1 cellular context compared by ENCODE assay signal in genomic region chr22:25110846-25111578, GRCh38.
TF ChIP-seq lines count a peak whose summit lies in the region.

No MANE protein-coding gene starts in this region.

TF ChIP-seq in HepG2, 621 proteins besides CTCF, POLR2A, EP300 and RAD21 (continued from another document and continues in another):
- TF ChIP-seq ZNF768 (CRISPR knock-in tag; IDR thresholded peaks at IDR 0.05): peak; percentile 33; the same call in 1 of the 2 replicates
- no peak for TF ChIP-seq ZNF816 (CRISPR knock-in tag; IDR thresholded peaks at IDR 0.05; ENCODE audit: borderline replicate concordance)
- no peak for TF ChIP-seq ZNF652 (CRISPR knock-in tag; IDR thresholded peaks at IDR 0.05; ENCODE audit: borderline replicate concordance, low read depth)
- TF ChIP-seq ELF3 (CRISPR knock-in tag; IDR thresholded peaks at IDR 0.05): no peak; the same call in 1 of the 2 replicates
- no peak for TF ChIP-seq NFE2 (CRISPR knock-in tag; IDR thresholded peaks at IDR 0.05)
- TF ChIP-seq CERS6 (CRISPR knock-in tag; IDR thresholded peaks at IDR 0.05): no peak
- TF ChIP-seq, protein P1, sequence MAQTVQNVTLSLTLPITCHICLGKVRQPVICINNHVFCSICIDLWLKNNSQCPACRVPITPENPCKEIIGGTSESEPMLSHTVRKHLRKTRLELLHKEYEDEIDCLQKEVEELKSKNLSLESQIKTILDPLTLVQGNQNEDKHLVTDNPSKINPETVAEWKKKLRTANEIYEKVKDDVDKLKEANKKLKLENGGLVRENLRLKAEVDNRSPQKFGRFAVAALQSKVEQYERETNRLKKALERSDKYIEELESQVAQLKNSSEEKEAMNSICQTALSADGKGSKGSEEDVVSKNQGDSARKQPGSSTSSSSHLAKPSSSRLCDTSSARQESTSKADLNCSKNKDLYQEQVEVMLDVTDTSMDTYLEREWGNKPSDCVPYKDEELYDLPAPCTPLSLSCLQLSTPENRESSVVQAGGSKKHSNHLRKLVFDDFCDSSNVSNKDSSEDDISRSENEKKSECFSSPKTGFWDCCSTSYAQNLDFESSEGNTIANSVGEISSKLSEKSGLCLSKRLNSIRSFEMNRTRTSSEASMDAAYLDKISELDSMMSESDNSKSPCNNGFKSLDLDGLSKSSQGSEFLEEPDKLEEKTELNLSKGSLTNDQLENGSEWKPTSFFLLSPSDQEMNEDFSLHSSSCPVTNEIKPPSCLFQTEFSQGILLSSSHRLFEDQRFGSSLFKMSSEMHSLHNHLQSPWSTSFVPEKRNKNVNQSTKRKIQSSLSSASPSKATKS (CRISPR knock-in tag; IDR thresholded peaks at IDR 0.05): no peak
- TF ChIP-seq ZNF850 (CRISPR knock-in tag; conservative IDR thresholded peaks at IDR 0.05): no peak
- TF ChIP-seq, protein P2, sequence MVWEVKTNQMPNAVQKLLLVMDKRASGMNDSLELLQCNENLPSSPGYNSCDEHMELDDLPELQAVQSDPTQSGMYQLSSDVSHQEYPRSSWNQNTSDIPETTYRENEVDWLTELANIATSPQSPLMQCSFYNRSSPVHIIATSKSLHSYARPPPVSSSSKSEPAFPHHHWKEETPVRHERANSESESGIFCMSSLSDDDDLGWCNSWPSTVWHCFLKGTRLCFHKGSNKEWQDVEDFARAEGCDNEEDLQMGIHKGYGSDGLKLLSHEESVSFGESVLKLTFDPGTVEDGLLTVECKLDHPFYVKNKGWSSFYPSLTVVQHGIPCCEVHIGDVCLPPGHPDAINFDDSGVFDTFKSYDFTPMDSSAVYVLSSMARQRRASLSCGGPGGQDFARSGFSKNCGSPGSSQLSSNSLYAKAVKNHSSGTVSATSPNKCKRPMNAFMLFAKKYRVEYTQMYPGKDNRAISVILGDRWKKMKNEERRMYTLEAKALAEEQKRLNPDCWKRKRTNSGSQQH (CRISPR knock-in tag; IDR thresholded peaks at IDR 0.05; ENCODE audit: low read depth): no peak
- TF ChIP-seq, protein P3, sequence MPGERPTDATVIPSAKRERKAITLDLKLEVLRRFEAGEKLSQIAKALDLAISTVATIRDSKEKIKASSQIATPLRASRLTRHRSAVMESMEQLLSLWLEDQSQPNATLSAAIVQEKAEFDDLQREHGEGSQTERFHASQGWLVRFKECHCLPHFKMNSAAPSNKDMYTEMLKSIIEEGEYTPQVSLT (CRISPR knock-in tag; IDR thresholded peaks at IDR 0.05; ENCODE audit: borderline replicate concordance, low read depth): no peak
- TF ChIP-seq ZNF530 (CRISPR knock-in tag; IDR thresholded peaks at IDR 0.05; ENCODE audit: low read depth): no peak
- TF ChIP-seq BORCS8-MEF2B (CRISPR knock-in tag; IDR thresholded peaks at IDR 0.05): no peak
- no peak for TF ChIP-seq NONO (IDR thresholded peaks at IDR 0.05)
- peak; percentile 57; the same call in 1 of the 2 replicates for TF ChIP-seq NONO (CRISPR knock-in tag; conservative IDR thresholded peaks at IDR 0.05)
- TF ChIP-seq, protein P4, sequence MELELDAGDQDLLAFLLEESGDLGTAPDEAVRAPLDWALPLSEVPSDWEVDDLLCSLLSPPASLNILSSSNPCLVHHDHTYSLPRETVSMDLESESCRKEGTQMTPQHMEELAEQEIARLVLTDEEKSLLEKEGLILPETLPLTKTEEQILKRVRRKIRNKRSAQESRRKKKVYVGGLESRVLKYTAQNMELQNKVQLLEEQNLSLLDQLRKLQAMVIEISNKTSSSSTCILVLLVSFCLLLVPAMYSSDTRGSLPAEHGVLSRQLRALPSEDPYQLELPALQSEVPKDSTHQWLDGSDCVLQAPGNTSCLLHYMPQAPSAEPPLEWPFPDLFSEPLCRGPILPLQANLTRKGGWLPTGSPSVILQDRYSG (CRISPR knock-in tag; IDR thresholded peaks at IDR 0.05): 0 out of 2 replicates have a peak, but pooled peaks have one; percentile 30
- no peak for TF ChIP-seq PRDM10 (CRISPR knock-in tag; IDR thresholded peaks at IDR 0.05; ENCODE audit: low read depth)
- TF ChIP-seq ZNF292 (CRISPR knock-in tag; IDR thresholded peaks at IDR 0.05; ENCODE audit: borderline replicate concordance, low read depth): peak; percentile 68
- TF ChIP-seq ZNF251 (CRISPR knock-in tag; IDR thresholded peaks at IDR 0.05): no peak
- TF ChIP-seq, protein P5, sequence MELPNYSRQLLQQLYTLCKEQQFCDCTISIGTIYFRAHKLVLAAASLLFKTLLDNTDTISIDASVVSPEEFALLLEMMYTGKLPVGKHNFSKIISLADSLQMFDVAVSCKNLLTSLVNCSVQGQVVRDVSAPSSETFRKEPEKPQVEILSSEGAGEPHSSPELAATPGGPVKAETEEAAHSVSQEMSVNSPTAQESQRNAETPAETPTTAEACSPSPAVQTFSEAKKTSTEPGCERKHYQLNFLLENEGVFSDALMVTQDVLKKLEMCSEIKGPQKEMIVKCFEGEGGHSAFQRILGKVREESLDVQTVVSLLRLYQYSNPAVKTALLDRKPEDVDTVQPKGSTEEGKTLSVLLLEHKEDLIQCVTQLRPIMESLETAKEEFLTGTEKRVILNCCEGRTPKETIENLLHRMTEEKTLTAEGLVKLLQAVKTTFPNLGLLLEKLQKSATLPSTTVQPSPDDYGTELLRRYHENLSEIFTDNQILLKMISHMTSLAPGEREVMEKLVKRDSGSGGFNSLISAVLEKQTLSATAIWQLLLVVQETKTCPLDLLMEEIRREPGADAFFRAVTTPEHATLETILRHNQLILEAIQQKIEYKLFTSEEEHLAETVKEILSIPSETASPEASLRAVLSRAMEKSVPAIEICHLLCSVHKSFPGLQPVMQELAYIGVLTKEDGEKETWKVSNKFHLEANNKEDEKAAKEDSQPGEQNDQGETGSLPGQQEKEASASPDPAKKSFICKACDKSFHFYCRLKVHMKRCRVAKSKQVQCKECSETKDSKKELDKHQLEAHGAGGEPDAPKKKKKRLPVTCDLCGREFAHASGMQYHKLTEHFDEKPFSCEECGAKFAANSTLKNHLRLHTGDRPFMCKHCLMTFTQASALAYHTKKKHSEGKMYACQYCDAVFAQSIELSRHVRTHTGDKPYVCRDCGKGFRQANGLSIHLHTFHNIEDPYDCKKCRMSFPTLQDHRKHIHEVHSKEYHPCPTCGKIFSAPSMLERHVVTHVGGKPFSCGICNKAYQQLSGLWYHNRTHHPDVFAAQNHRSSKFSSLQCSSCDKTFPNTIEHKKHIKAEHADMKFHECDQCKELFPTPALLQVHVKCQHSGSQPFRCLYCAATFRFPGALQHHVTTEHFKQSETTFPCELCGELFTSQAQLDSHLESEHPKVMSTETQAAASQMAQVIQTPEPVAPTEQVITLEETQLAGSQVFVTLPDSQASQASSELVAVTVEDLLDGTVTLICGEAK (IDR thresholded peaks at IDR 0.05): no peak
- TF ChIP-seq, protein P5 (CRISPR knock-in tag; IDR thresholded peaks at IDR 0.05): peak; percentile 34; the same call in 1 of the 2 replicates
- no peak; the same call in 1 of the 2 replicates for TF ChIP-seq ZNF614 (CRISPR knock-in tag; IDR thresholded peaks at IDR 0.05; ENCODE audit: borderline replicate concordance)
- TF ChIP-seq LBX2 (CRISPR knock-in tag; IDR thresholded peaks at IDR 0.05; ENCODE audit: borderline replicate concordance): 0 out of 2 replicates have a peak, but pooled peaks have one; percentile 57
- no peak for TF ChIP-seq HMG20B (CRISPR knock-in tag; conservative IDR thresholded peaks at IDR 0.05)
- TF ChIP-seq ZNF572 (CRISPR knock-in tag; IDR thresholded peaks at IDR 0.05): peak; percentile 18; the same call in 1 of the 2 replicates
- no peak; the same call in 1 of the 2 replicates for TF ChIP-seq BCL3 (CRISPR knock-in tag; IDR thresholded peaks at IDR 0.05)
- TF ChIP-seq, protein P6, sequence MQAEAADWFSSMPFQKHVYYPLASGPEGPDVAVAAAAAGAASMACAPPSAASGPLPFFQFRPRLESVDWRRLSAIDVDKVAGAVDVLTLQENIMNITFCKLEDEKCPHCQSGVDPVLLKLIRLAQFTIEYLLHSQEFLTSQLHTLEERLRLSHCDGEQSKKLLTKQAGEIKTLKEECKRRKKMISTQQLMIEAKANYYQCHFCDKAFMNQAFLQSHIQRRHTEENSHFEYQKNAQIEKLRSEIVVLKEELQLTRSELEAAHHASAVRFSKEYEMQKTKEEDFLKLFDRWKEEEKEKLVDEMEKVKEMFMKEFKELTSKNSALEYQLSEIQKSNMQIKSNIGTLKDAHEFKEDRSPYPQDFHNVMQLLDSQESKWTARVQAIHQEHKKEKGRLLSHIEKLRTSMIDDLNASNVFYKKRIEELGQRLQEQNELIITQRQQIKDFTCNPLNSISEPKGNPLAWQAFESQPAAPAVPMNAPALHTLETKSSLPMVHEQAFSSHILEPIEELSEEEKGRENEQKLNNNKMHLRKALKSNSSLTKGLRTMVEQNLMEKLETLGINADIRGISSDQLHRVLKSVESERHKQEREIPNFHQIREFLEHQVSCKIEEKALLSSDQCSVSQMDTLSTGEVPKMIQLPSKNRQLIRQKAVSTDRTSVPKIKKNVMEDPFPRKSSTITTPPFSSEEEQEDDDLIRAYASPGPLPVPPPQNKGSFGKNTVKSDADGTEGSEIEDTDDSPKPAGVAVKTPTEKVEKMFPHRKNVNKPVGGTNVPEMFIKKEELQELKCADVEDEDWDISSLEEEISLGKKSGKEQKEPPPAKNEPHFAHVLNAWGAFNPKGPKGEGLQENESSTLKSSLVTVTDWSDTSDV (CRISPR knock-in tag; IDR thresholded peaks at IDR 0.05): peak; percentile 68; the same call in 1 of the 2 replicates
- no peak for TF ChIP-seq ZNF335 (CRISPR knock-in tag; IDR thresholded peaks at IDR 0.05)
- TF ChIP-seq, protein P7, sequence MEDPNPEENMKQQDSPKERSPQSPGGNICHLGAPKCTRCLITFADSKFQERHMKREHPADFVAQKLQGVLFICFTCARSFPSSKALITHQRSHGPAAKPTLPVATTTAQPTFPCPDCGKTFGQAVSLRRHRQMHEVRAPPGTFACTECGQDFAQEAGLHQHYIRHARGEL (CRISPR knock-in tag; IDR thresholded peaks at IDR 0.05): peak; percentile 96; the same call in 1 of the 2 replicates
- TF ChIP-seq DR1 (CRISPR knock-in tag; IDR thresholded peaks at IDR 0.05): no peak
- TF ChIP-seq CCAR2 (optimal IDR thresholded peaks at IDR 0.05; ENCODE audit: low read depth, low read length): no peak
- no peak for TF ChIP-seq FOXA1 (IDR thresholded peaks at IDR 0.05)
- TF ChIP-seq FOXA1 (CRISPR knock-in tag; IDR thresholded peaks at IDR 0.05): no peak
